ENCODE assay signal across 8 cellular contexts in the genomic region with DNA sequence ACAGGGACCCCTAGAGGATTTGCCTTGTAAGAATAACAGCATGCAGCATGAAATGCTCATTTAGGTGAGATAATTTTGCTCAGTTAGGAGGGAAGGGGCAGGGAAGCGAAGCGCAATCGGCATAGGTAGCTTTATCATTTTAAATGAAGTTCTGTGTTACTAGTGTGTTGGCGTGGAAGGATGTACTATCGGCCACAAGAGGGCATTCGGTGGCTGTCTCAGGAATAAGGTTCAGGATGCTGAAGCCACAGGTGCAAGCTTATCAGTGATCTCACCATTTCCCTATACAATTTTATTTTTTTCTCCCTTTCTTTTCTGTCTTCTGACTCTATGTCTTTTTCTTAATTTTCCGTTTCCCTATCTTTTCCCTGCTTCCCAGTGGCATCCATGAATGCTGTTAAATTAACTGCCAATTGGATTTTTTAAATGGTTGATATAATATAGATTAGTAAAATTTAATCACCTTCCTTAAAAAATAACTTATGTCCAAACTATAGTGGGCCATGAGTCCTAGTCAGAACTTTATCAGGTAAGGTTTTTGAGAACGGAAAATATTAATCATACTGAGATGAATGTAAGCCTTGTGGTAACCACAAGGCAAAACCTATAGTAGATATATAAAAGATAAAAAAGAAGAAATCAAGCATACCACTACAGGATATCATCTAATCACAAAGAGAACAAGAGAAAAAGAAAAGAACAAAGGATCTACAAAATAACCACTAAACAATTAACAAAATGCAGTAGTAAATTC. TPM values are rescaled to one million over a fixed set of nuclear protein-coding genes. Genes with fewer than 3 reads are reported as not detected.
DNase-seq lines count a peak whose midpoint lies in the region; ATAC-seq and TF ChIP-seq lines count a peak whose summit lies in the region.

No MANE protein-coding gene starts in this region.

- H3K4me3 Mint-ChIP-seq in immature natural killer cell, result no peak overlapping the region

- in situ Hi-C loops in brain microvascular endothelial cell (cut with HindIII; ENCODE audit: low pct_ligation_motif_present, low sequenced_read_pairs), result no loop called here

- H3K36me3 ChIP-seq in brain microvascular endothelial cell (replicated peaks), result no peaks in the 10 kb centered on the region

- no peak overlapping the region for H3K27ac Mint-ChIP-seq in immature natural killer cell

- H3K4me3 ChIP-seq in brain microvascular endothelial cell (ENCODE audit: low read depth, low read length), result no peak overlapping the region

- peak; percentile 32 for DNase-seq in SIG-M5 treated with dmso at 0.1 percent for 504 hours (lab: John Stamatoyannopoulos, UW; ENCODE audit: unreplicated experiment)
- no peak for DNase-seq in SIG-M5 (lab: John Stamatoyannopoulos, UW)
- DNase-seq in NCI-H1048 (lab: John Stamatoyannopoulos, UW), result peak; percentile 36
- DNase-seq in T-helper 2 cell, result peak in 4 of 5 experiments; percentile 18 to 81 (median 42)
- DNase-seq in brain microvascular endothelial cell, result peak; percentile 65
- peak; percentile 45 to 58 (median 55) for DNase-seq in immature natural killer cell
- DNase-seq in stimulated activated CD4-positive, alpha-beta T cell treated with anti-CD3 and anti-CD28 coated beads, Interleukin-1b, Interleukin-23, amount 100 ng/mL, for 48 hours, result peak; percentile 43

- H3K36me3 Mint-ChIP-seq in immature natural killer cell, result no peaks in the 10 kb centered on the region

- H3K27me3 Mint-ChIP-seq in immature natural killer cell (ENCODE audit: low read depth in 3 of 3), result peaks cover 1 to 8% (median 2%) of the 10 kb centered on the region in 3 donors

- no peaks in the 10 kb centered on the region for H3K4me1 Mint-ChIP-seq in immature natural killer cell

- no peak for ATAC-seq in HG03095 (IDR thresholded peaks at IDR 0.05; ENCODE audit: unreplicated experiment)

- no peaks in the 10 kb centered on the region for H3K9me3 Mint-ChIP-seq in immature natural killer cell

- peak; percentile 86 for TF ChIP-seq CTCF in brain microvascular endothelial cell (IDR thresholded peaks at IDR 0.05; ENCODE audit: low read depth, low read length, missing control alignments)

- no peaks in the 10 kb centered on the region for H3K27me3 ChIP-seq in brain microvascular endothelial cell (replicated peaks)

- no peak overlapping the region for H3K27ac ChIP-seq in brain microvascular endothelial cell

RNA-seq across cellular contexts. Expression of a gene that starts 1.2 kb away (rescaled TPM):
- polyA plus RNA-seq in immature natural killer cell, result not detected

RNA-seq across cellular contexts. Expression of a gene that starts 44.6 kb away (rescaled TPM):
- not detected for polyA plus RNA-seq in immature natural killer cell
